21 cellular contexts compared by ENCODE assay signal in genomic region chr20:38146628-38147027, GRCh38. TPM values are rescaled to one million over a fixed set of nuclear protein-coding genes. Genes with fewer than 3 reads are reported as not detected.
"Had no signal": no experiment of that assay in that cellular context is flagged by ENCODE, and none has a peak within 500 bp of the region (broad histone marks: within the 10 kb centered on the region; RNA-seq: fewer than 3 reads in every experiment).

No MANE protein-coding gene starts in this region.

- DNase-seq: activated T-cell treated with anti-CD3 and anti-CD28 coated beads, Interleukin-2, amount 50 U/mL, for 1 hour; brain microvascular endothelial cell; colonic mucosa; endodermal cell; heart right ventricle; islet precursor cell; left colon; lower lobe of right lung; naive B cell; occipital lobe; spleen; stimulated activated CD4-positive, alpha-beta T cell treated with anti-CD3 and anti-CD28 coated beads, Interleukin-4, amount 100 ng/mL, for 1 hour; stimulated activated naive CD4-positive, alpha-beta T cell treated with Interleukin-2 at 50 U/mL for 16 hours; T1000; upper lobe of right lung had no signal

- ATAC-seq: activated naive CD4-positive, alpha-beta T cell treated with anti-CD3 and anti-CD28 coated beads, Interleukin-2, amount 50 U/mL, for 72 hours; heart right ventricle; left colon; lower lobe of right lung; upper lobe of right lung; WTC11 had no signal

- H3K9me3 ChIP-seq: ascending aorta, colonic mucosa, heart right ventricle, lower lobe of right lung, spleen, thoracic aorta, upper lobe of right lung had no signal

- H3K36me3 ChIP-seq: colonic mucosa had no signal

- H3K27me3 ChIP-seq: ascending aorta, brain microvascular endothelial cell, colonic mucosa, heart right ventricle, spleen, upper lobe of right lung had no signal

- H3K27ac ChIP-seq: colonic mucosa, epithelial cell of prostate, lower lobe of right lung, spleen, upper lobe of right lung had no signal

- H3K4me3 ChIP-seq: ascending aorta, colonic mucosa, heart right ventricle, lower lobe of right lung, spleen, thoracic aorta, upper lobe of right lung had no signal

RNA-seq across cellular contexts. Expression of gene TGM2, which starts 18.4 kb away (rescaled TPM):
- polyA plus RNA-seq: neural cell had no signal
